Comparison of ENCODE assay signal across 15 cellular contexts in genomic region chr7:69922011-69922803, GRCh38.
DNase-seq lines count a peak whose midpoint lies in the region; ATAC-seq and TF ChIP-seq lines count a peak whose summit lies in the region.
"Had no signal": no experiment of that assay in that cellular context is flagged by ENCODE, and none has a peak within 500 bp of the region (broad histone marks: within the 10 kb centered on the region; RNA-seq: fewer than 3 reads in every experiment).

No MANE protein-coding gene starts in this region.

- ATAC-seq in GM18499 (IDR thresholded peaks at IDR 0.05; ENCODE audit: insufficient read depth, unreplicated experiment) (peak; percentile 52), GM21367 (IDR thresholded peaks at IDR 0.05; ENCODE audit: unreplicated experiment) (peak; percentile 79), HG02981 (IDR thresholded peaks at IDR 0.05; ENCODE audit: unreplicated experiment) (peak; percentile 68), GM19324 (IDR thresholded peaks at IDR 0.05; ENCODE audit: low FRiP score, unreplicated experiment) (no peak)
- ATAC-seq: stimulated activated naive CD8-positive, alpha-beta T cell treated with anti-CD3 and anti-CD28 coated beads, Interleukin-15, Interleukin-2, amounts not matched to agents 100 U/mL and 50 U/mL, for 24 hours had no signal

- H3K27me3 Mint-ChIP-seq in type B pancreatic cell = no peaks in the 10 kb centered on the region

- DNase-seq in LoVo (ENCODE audit: low spot score) (peak; percentile 79), type B pancreatic cell (ENCODE audit: extremely low spot score, unreplicated experiment) (no peak), DMS153 (lab: John Stamatoyannopoulos, UW) (no peak), NCI-H146 (lab: John Stamatoyannopoulos, UW) (no peak)
- DNase-seq: activated T-cell treated with anti-CD3 and anti-CD28 coated beads, Interleukin-2, amount 50 U/mL, for 48 hours; aorta; foreskin fibroblast; islet precursor cell; NCI-H187; stimulated activated CD4-positive, alpha-beta T cell treated with anti-CD3 and anti-CD28 coated beads, Interleukin-2, amount 100 ng/mL, for 24 hours; stimulated activated naive CD8-positive, alpha-beta T cell treated with anti-CD3 and anti-CD28 coated beads, Interleukin-15, Interleukin-2, amounts not matched to agents 100 U/mL and 50 U/mL, for 24 hours had no signal

- H3K9me3 Mint-ChIP-seq in type B pancreatic cell = no peaks in the 10 kb centered on the region

- H3K27ac Mint-ChIP-seq in type B pancreatic cell = no peak overlapping the region

- no peak for TF ChIP-seq CTCF in type B pancreatic cell (conservative IDR thresholded peaks at IDR 0.05)

- peaks cover 15% of the 10 kb centered on the region for H3K4me1 Mint-ChIP-seq in type B pancreatic cell (ENCODE audit: unreplicated experiment)

- H3K36me3 Mint-ChIP-seq in type B pancreatic cell = peaks cover 3% of the 10 kb centered on the region

- no peak overlapping the region for H3K4me3 Mint-ChIP-seq in type B pancreatic cell
